ENCODE assay signal across 23 cellular contexts in the genomic region with DNA sequence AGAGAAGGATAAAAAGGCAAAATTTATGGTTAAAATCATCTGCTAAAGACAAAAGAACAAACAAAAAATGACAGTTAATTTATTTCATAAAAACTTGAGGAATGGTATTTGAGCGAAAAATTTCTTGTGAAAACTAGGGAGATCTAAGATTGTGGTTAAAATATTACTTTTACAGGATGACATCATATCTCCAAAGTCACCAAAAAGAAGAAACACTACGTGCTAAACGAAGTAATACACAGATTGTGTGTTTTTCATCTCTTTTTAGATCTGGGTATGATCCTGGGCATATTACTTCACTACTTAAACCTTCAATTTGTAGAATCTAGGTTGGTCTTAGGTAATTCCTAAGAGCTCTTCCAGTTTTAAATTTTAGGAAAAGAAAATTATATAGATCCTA.
"Had no signal": no experiment of that assay in that cellular context is flagged by ENCODE, and none has a peak within 500 bp of the region (broad histone marks: within the 10 kb centered on the region; RNA-seq: fewer than 3 reads in every experiment).

No MANE protein-coding gene starts in this region.

- DNase-seq: islet precursor cell; left ventricle myocardium inferior; midbrain; mucosa of descending colon; naive thymus-derived CD4-positive, alpha-beta T cell; ovary; stimulated activated CD4-positive, alpha-beta T cell treated with anti-CD3 and anti-CD28 coated beads, Interleukin-12 subunit alpha, Interleukin-12 subunit beta, amount 100 ng/mL, for 4 hours; stimulated activated CD4-positive, alpha-beta T cell treated with anti-CD3 and anti-CD28 coated beads, Interleukin-15, amount 100 ng/mL, for 24 hours; stimulated activated CD4-positive, alpha-beta T cell treated with anti-CD3 and anti-CD28 coated beads, Interleukin-2, amount 100 ng/mL, for 24 hours; stimulated activated CD4-positive, alpha-beta T cell treated with anti-CD3 and anti-CD28 coated beads, Interleukin-4, amount 100 ng/mL, for 1 hour; stimulated activated naive B cell treated with anti-CD40 and anti-IgM and Interleukin-4, amounts not matched to agents 10 μg/mL and 1 μg/mL and 100 μg/mL, for 72 hours; stimulated activated naive CD8-positive, alpha-beta T cell treated with anti-CD3 and anti-CD28 coated beads, Interleukin-15, Interleukin-2, amounts not matched to agents 100 U/mL and 50 U/mL, for 24 hours; stomach; testis; thyroid gland; transverse colon; upper lobe of left lung had no signal

- H3K4me3 ChIP-seq: left ventricle myocardium inferior, lung, mucosa of descending colon, ovary, right atrium auricular region, skin epidermis, stomach, testis, thyroid gland, transverse colon, upper lobe of left lung, vagina had no signal

- ATAC-seq: mucosa of descending colon; naive thymus-derived CD4-positive, alpha-beta T cell; natural killer cell treated with Interleukin-12 subunit alpha and Interleukin-12 subunit beta and Interleukin-15 and Interleukin-18, amount 100 ng/mL, for 72 hours; sciatic nerve; stimulated activated naive B cell treated with anti-CD40 and anti-IgM and Interleukin-4, amounts not matched to agents 10 μg/mL and 1 μg/mL and 100 μg/mL, for 72 hours; stimulated activated naive CD8-positive, alpha-beta T cell treated with anti-CD3 and anti-CD28 coated beads, Interleukin-15, Interleukin-2, amounts not matched to agents 100 U/mL and 50 U/mL, for 24 hours had no signal

- H3K36me3 ChIP-seq: left ventricle myocardium inferior, ovary, right atrium auricular region, stomach, thyroid gland, transverse colon, upper lobe of left lung, vagina had no signal

- H3K27ac ChIP-seq: left ventricle myocardium inferior, ovary, right atrium auricular region, skin epidermis, stomach, testis, thyroid gland, transverse colon, upper lobe of left lung, vagina had no signal

- H3K27me3 ChIP-seq: ovary, right atrium auricular region, stomach, testis, thyroid gland, transverse colon, upper lobe of left lung, vagina had no signal

- H3K9me3 ChIP-seq: left ventricle myocardium inferior, mucosa of descending colon, ovary, right atrium auricular region, stomach, testis, thyroid gland, transverse colon, upper lobe of left lung, vagina had no signal
